ENCODE assay signal across 9 cellular contexts in the genomic region with DNA sequence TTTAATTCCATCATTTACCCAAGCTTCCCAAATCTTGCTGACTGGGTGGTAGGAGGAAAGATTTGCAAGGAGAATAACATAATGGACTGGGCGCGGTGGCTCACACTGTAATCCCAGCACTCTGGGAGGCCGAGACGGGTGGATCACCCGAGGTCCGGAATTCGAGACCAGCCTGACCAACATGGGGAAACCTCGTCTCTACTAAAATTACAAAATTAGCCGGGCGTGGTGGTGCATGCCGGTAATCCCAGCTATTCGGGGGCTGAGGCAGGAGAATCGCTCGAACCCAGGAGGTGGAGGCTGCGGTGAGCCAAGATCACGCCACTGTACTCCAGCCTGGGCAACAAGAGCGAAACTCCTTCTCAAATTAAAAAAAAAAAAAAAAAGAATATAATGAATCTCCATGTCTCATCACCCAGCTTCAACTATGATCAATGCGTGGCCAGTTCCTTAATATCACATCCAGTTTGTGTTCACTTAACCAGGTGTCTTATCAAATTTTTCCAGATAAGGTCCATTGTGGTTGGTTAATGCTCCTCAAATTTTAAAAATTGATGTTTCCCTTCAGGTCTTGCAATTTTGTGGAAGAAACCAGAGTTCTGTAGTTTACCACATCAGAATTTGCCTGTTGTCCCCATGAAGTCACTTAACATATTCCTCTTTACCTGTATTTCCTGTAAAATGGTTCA. TPM values are rescaled to one million over a fixed set of nuclear protein-coding genes. Genes with fewer than 3 reads are reported as not detected.
DNase-seq lines count a peak whose midpoint lies in the region; ATAC-seq and TF ChIP-seq lines count a peak whose summit lies in the region.
"Had no signal": no experiment of that assay in that cellular context is flagged by ENCODE, and none has a peak within 500 bp of the region (broad histone marks: within the 10 kb centered on the region; RNA-seq: fewer than 3 reads in every experiment).

No MANE protein-coding gene starts in this region.

- H3K36me3 ChIP-seq in mammary epithelial cell (ENCODE audit: insufficient read depth, low read length): peaks cover 43% of the 10 kb centered on the region
- H3K36me3 ChIP-seq in tibial artery: peaks cover 57 to 69% (median 63%) of the 10 kb centered on the region in 3 donors

- H3K4me1 Mint-ChIP-seq in MCF 10A (ENCODE audit: insufficient read depth, unreplicated experiment) (peaks cover 19% of the 10 kb centered on the region), immature natural killer cell (peaks cover 34 to 42% of the 10 kb centered on the region in 2 donors), CD14-positive monocyte (peaks cover 24% of the 10 kb centered on the region)
- peaks cover 26% of the 10 kb centered on the region for H3K4me1 Mint-ChIP-seq in activated CD4-positive, alpha-beta memory T cell treated with anti-CD3 and anti-CD28 coated beads for 36 hours (ENCODE audit: low read depth)

- H2AFZ ChIP-seq in mammary epithelial cell (ENCODE audit: low read depth, low read length): no peak overlapping the region

- whole genome bisulfite sequencing in mammary epithelial cell (ENCODE audit: low coverage, missing lambda C conversion rate): 96% methylated on average over 18 of the region's 18 CpGs

- peak overlapping the region; percentile 95 for H3K4me3 Mint-ChIP-seq in MCF 10A (ENCODE audit: unreplicated experiment)
- H3K4me3 Mint-ChIP-seq in activated CD4-positive, alpha-beta memory T cell treated with anti-CD3 and anti-CD28 coated beads for 36 hours: peak overlapping the region; percentile 96
- H3K4me3 Mint-ChIP-seq in immature natural killer cell: peak overlapping the region; percentile 96 to 99 (median 97)
- H3K4me3 Mint-ChIP-seq in CD14-positive monocyte: peak overlapping the region in 1 of 2 donors; percentile 97

- BruUV-seq in MCF 10A (replicated peaks; lab: Mats Ljungman, UMichigan) (no TSS peak), mammary epithelial cell (replicated peaks; lab: Mats Ljungman, UMichigan) (no TSS peak)

- peaks cover 79% of the 10 kb centered on the region for H3K36me3 Mint-ChIP-seq in MCF 10A (ENCODE audit: insufficient read depth, unreplicated experiment)
- H3K36me3 Mint-ChIP-seq in activated CD4-positive, alpha-beta memory T cell treated with anti-CD3 and anti-CD28 coated beads for 36 hours: peaks cover 48% of the 10 kb centered on the region
- peaks cover 7 to 42% (median 17%) of the 10 kb centered on the region in 3 donors for H3K36me3 Mint-ChIP-seq in immature natural killer cell
- peaks cover 78% of the 10 kb centered on the region in 2 donors for H3K36me3 Mint-ChIP-seq in CD14-positive monocyte

- H3K4me3 ChIP-seq in mammary epithelial cell (replicated peaks in 1 of 3; ENCODE audit: insufficient read depth in 1 of 3, low read depth in 2 of 3, low read length in 3 of 3): no peak overlapping the region
- H3K4me3 ChIP-seq in tibial artery: no peak overlapping the region

- H3K27me3 Mint-ChIP-seq in MCF 10A (ENCODE audit: insufficient read depth, unreplicated experiment): no peaks in the 10 kb centered on the region
- no peaks in the 10 kb centered on the region for H3K27me3 Mint-ChIP-seq in activated CD4-positive, alpha-beta memory T cell treated with anti-CD3 and anti-CD28 coated beads for 36 hours
- peaks cover 5 to 10% (median 8%) of the 10 kb centered on the region in 3 donors for H3K27me3 Mint-ChIP-seq in immature natural killer cell (ENCODE audit: low read depth in 3 of 3)
- no peaks in the 10 kb centered on the region for H3K27me3 Mint-ChIP-seq in CD14-positive monocyte (ENCODE audit: low read depth in 3 of 3)

- DNase-seq in MCF 10A (ENCODE audit: unreplicated experiment): no peak
- no peak for DNase-seq in mammary epithelial cell
- DNase-seq in activated CD4-positive, alpha-beta memory T cell treated with anti-CD3 and anti-CD28 coated beads for 36 hours: no peak
- DNase-seq in immature natural killer cell: no peak
- DNase-seq in tibial artery: no peak
- DNase-seq in CD14-positive monocyte (ENCODE audit: low spot score): no peak
- DNase-seq in left colon: no peak
- DNase-seq in activated CD4-positive, CD25-positive, alpha-beta regulatory T cell (lab: John Stamatoyannopoulos, UW): no peak

- in situ Hi-C loops in mammary epithelial cell (cut with MboI; ENCODE audit: low sequenced_read_pairs in 2 of 2): no loop called here

- dilution Hi-C loops in mammary epithelial cell (cut with HindIII; ENCODE audit: low sequenced_read_pairs): no loop called here

- H3K9me3 Mint-ChIP-seq in MCF 10A (ENCODE audit: unreplicated experiment) (no peaks in the 10 kb centered on the region), immature natural killer cell (no peaks in the 10 kb centered on the region), CD14-positive monocyte (no peaks in the 10 kb centered on the region)
- H3K9me3 Mint-ChIP-seq in activated CD4-positive, alpha-beta memory T cell treated with anti-CD3 and anti-CD28 coated beads for 36 hours: no peaks in the 10 kb centered on the region

- peaks cover 44% of the 10 kb centered on the region for H3K79me2 ChIP-seq in mammary epithelial cell (ENCODE audit: insufficient read depth, low read length)

- no peaks in the 10 kb centered on the region for H4K20me1 ChIP-seq in mammary epithelial cell (ENCODE audit: insufficient read depth, low read length)

- no peak for TF ChIP-seq CTCF in MCF 10A (IDR thresholded peaks at IDR 0.05; ENCODE audit: unreplicated experiment)
- TF ChIP-seq CTCF in mammary epithelial cell (conservative IDR thresholded peaks at IDR 0.05 in 1 of 2, IDR thresholded peaks at IDR 0.05 in 1 of 2; ENCODE audit: extremely low read depth in 1 of 2, insufficient read depth in 1 of 2, low read depth in 1 of 2, low read length in 2 of 2): no peak
- no peak for TF ChIP-seq CTCF in tibial artery (IDR thresholded peaks at IDR 0.05)
- TF ChIP-seq CTCF in CD14-positive monocyte (IDR thresholded peaks at IDR 0.05): no peak

- peaks cover 19% of the 10 kb centered on the region for H3K4me1 ChIP-seq in mammary epithelial cell (ENCODE audit: insufficient read depth, low read length)
- H3K4me1 ChIP-seq in tibial artery: peaks cover 0 to 29% (median 23%) of the 10 kb centered on the region in 4 donors

- no peak overlapping the region for H3K4me2 ChIP-seq in mammary epithelial cell (ENCODE audit: insufficient read depth, low read depth, low read length)

- H3K27ac Mint-ChIP-seq in MCF 10A (ENCODE audit: low read depth, unreplicated experiment) (peak overlapping the region; percentile 93), immature natural killer cell (peak overlapping the region; percentile 67 to 99 (median 92)), CD14-positive monocyte (no peak overlapping the region)
- peak overlapping the region; percentile 82 for H3K27ac Mint-ChIP-seq in activated CD4-positive, alpha-beta memory T cell treated with anti-CD3 and anti-CD28 coated beads for 36 hours

- CTCF ChIA-PET in MCF 10A (lab: Yijun Ruan, JAX): interaction anchor here (0.6 kb wide), 1 partner anchor 359 kb away, joined by 4 read pairs; no protein-coding TSS in a partner anchor
- CTCF ChIA-PET in mammary epithelial cell (lab: Charles Lee; ENCODE audit: low non-redundant PET): interaction anchor here (0.6 kb wide), 1 partner anchor 11 kb away, joined by 15 read pairs; no protein-coding TSS in a partner anchor
- CTCF ChIA-PET in activated CD4-positive, alpha-beta memory T cell treated with anti-CD3 and anti-CD28 coated beads for 36 hours (lab: Charles Lee): interaction anchor here (0.5 to 1.8 kb wide), 3 partner anchors 43 to 178 kb away, joined by 3 to 5 read pairs (median 3); no protein-coding TSS in a partner anchor

- intact Hi-C loops in MCF 10A (cut with micrococcal nuclease): loop anchor here (5.0 kb wide), 1 partner anchor 47 kb away; a partner anchor contains a TSS
- intact Hi-C loops in mammary epithelial cell (cut with micrococcal nuclease): loop anchor here (2.0 to 5.0 kb wide), 2 partner anchors 37 to 64 kb away; a partner anchor contains a TSS
- intact Hi-C loops in activated CD4-positive, alpha-beta memory T cell treated with anti-CD3 and anti-CD28 coated beads for 36 hours (cut with micrococcal nuclease): loop anchor here (1.0 to 2.0 kb wide), 2 partner anchors 65 to 178 kb away; a partner anchor contains a TSS
- intact Hi-C loops in tibial artery (cut with DNase I; ENCODE audit: low total_unique reads): loop anchor here (5.0 kb wide), 2 partner anchors 32 to 63 kb away; a partner anchor contains a TSS
- intact Hi-C loops in CD14-positive monocyte (cut with micrococcal nuclease): loop anchor here (1.0 to 5.0 kb wide), 3 partner anchors 10 to 63 kb away; a partner anchor contains a TSS
- intact Hi-C loops in left colon (cut with DNase I, micrococcal nuclease): no loop called here

- H3K27ac ChIP-seq in mammary epithelial cell (ENCODE audit: insufficient read depth, low read depth, low read length): no peak overlapping the region
- peak overlapping the region; percentile 87 for H3K27ac ChIP-seq in tibial artery

- H3K9ac ChIP-seq in mammary epithelial cell (ENCODE audit: insufficient read depth, low read length): no peak overlapping the region

- no peaks in the 10 kb centered on the region for H3K27me3 ChIP-seq in mammary epithelial cell (ENCODE audit: insufficient read depth, low read length)
- no peaks in the 10 kb centered on the region for H3K27me3 ChIP-seq in tibial artery

- H3K9me3 ChIP-seq in mammary epithelial cell (replicated peaks; ENCODE audit: insufficient read depth, low read length) (no peaks in the 10 kb centered on the region), tibial artery (no peaks in the 10 kb centered on the region)

- POLR2A ChIA-PET in MCF 10A (lab: Yijun Ruan, JAX): interaction anchor here (0.7 to 2.3 kb wide), 5 partner anchors 8 to 38 kb away, joined by 3 to 26 read pairs (median 13); a partner anchor contains a TSS
- POLR2A ChIA-PET in activated CD4-positive, alpha-beta memory T cell treated with anti-CD3 and anti-CD28 coated beads for 36 hours (lab: Charles Lee): interaction anchor here (1.9 kb wide), 1 partner anchor 10 kb away, joined by 6 read pairs; a partner anchor contains a TSS

- no peak for ATAC-seq in left colon

RNA-seq across cellular contexts. Expression of a gene that starts 1.3 kb away (rescaled TPM):
- total RNA-seq in MCF 10A (2022) (62.7 and 73.9 TPM in 2 replicates), mammary epithelial cell (10 to 100 TPM; 50.8 to 58.2 TPM), left colon (10 to 100 TPM; 56.1 to 69.2 TPM)
- polyA plus RNA-seq in mammary epithelial cell (47.4 TPM), immature natural killer cell (10 to 100 TPM; 19.1 to 47.1 (median 28.9) TPM), CD14-positive monocyte (10 to 100 TPM; 13.5 to 13.9 TPM)
- polyA minus RNA-seq in mammary epithelial cell: 98.9 TPM
- total RNA-seq in activated CD4-positive, alpha-beta memory T cell treated with anti-CD3 and anti-CD28 coated beads for 36 hours: 10 to 100 TPM; 41.2 to 48.7 TPM

RNA-seq across cellular contexts. Expression of a gene that starts 10.0 kb away (rescaled TPM):
- total RNA-seq in MCF 10A (2022) (280 and 301 TPM in 2 replicates), mammary epithelial cell (100 to 1,000 TPM; 291 to 348 TPM), left colon (100 to 1,000 TPM; 211 to 219 TPM)
- polyA plus RNA-seq in mammary epithelial cell (441 TPM), immature natural killer cell (100 to 1,000 TPM; 270 to 364 (median 329) TPM), CD14-positive monocyte (100 to 1,000 TPM; 283 to 295 TPM)
- 388 TPM for polyA minus RNA-seq in mammary epithelial cell
- total RNA-seq in activated CD4-positive, alpha-beta memory T cell treated with anti-CD3 and anti-CD28 coated beads for 36 hours: 100 to 1,000 TPM; 218 to 221 TPM

RNA-seq across cellular contexts. Expression of a gene that starts 29.5 kb away (rescaled TPM):
- total RNA-seq in MCF 10A (2022) (73.4 and 74.5 TPM in 2 replicates), mammary epithelial cell (10 to 100 TPM; 35.2 to 58.7 TPM), left colon (10 to 100 TPM; 63.2 to 66.3 TPM)
- polyA plus RNA-seq in mammary epithelial cell (20.4 TPM), immature natural killer cell (10 to 100 TPM; 12.7 to 13.4 (median 13.2) TPM), CD14-positive monocyte (1 to 10 TPM; 4.5 to 9.4 TPM)
- 18.0 TPM for polyA minus RNA-seq in mammary epithelial cell
- 10 to 100 TPM; 28.5 to 32.4 TPM for total RNA-seq in activated CD4-positive, alpha-beta memory T cell treated with anti-CD3 and anti-CD28 coated beads for 36 hours

RNA-seq across cellular contexts. Expression of a gene that starts 44.7 kb away (rescaled TPM):
- not detected in 2 replicates for total RNA-seq in MCF 10A (2022)
- under 1 TPM; 0.19 to 0.33 TPM for total RNA-seq in mammary epithelial cell
- 0.01 TPM for polyA plus RNA-seq in mammary epithelial cell
- not detected for polyA minus RNA-seq in mammary epithelial cell
- total RNA-seq in activated CD4-positive, alpha-beta memory T cell treated with anti-CD3 and anti-CD28 coated beads for 36 hours: not detected
- not detected for polyA plus RNA-seq in immature natural killer cell
- under 1 TPM in 1 of 2 donors, not detected in 1; 0.32 TPM for polyA plus RNA-seq in CD14-positive monocyte
- 1 to 10 TPM; 2.2 to 3.3 TPM for total RNA-seq in left colon
- total RNA-seq: fibroblast of villous mesenchyme had no signal

RNA-seq across cellular contexts. Expression of a gene that starts 49.5 kb away (rescaled TPM):
- 33.8 and 36.1 TPM in 2 replicates for total RNA-seq in MCF 10A (2022)
- 10 to 100 TPM; 24.5 to 34.8 TPM for total RNA-seq in mammary epithelial cell
- polyA plus RNA-seq in mammary epithelial cell: 32.8 TPM
- polyA minus RNA-seq in mammary epithelial cell: 61.6 TPM
- total RNA-seq in activated CD4-positive, alpha-beta memory T cell treated with anti-CD3 and anti-CD28 coated beads for 36 hours: 10 to 100 TPM; 49.6 to 51.5 TPM
- 10 to 100 TPM; 34.6 to 51.5 (median 50.2) TPM for polyA plus RNA-seq in immature natural killer cell
- polyA plus RNA-seq in CD14-positive monocyte: 10 to 100 TPM; 22.7 to 24.1 TPM
- total RNA-seq in left colon: 10 to 100 TPM; 32.6 to 40.8 TPM

Comparison
In these comparisons a context has a peak if more than half of its experiments do, and no peak if none do; other contexts are left out.
1. H3K27ac Mint-ChIP-seq: peak in MCF 10A (single experiment), activated CD4-positive, alpha-beta memory T cell treated with anti-CD3 and anti-CD28 coated beads for 36 hours (single experiment) and immature natural killer cell (6 of 6); none in CD14-positive monocyte (0 of 7).
2. intact Hi-C loops: an anchor here in MCF 10A (5.0 kb wide), mammary epithelial cell (2.0 to 5.0 kb wide), activated CD4-positive, alpha-beta memory T cell treated with anti-CD3 and anti-CD28 coated beads for 36 hours (1.0 to 2.0 kb wide), tibial artery (5.0 kb wide) and CD14-positive monocyte (1.0 to 5.0 kb wide); none called in left colon.